In the genomic region with DNA sequence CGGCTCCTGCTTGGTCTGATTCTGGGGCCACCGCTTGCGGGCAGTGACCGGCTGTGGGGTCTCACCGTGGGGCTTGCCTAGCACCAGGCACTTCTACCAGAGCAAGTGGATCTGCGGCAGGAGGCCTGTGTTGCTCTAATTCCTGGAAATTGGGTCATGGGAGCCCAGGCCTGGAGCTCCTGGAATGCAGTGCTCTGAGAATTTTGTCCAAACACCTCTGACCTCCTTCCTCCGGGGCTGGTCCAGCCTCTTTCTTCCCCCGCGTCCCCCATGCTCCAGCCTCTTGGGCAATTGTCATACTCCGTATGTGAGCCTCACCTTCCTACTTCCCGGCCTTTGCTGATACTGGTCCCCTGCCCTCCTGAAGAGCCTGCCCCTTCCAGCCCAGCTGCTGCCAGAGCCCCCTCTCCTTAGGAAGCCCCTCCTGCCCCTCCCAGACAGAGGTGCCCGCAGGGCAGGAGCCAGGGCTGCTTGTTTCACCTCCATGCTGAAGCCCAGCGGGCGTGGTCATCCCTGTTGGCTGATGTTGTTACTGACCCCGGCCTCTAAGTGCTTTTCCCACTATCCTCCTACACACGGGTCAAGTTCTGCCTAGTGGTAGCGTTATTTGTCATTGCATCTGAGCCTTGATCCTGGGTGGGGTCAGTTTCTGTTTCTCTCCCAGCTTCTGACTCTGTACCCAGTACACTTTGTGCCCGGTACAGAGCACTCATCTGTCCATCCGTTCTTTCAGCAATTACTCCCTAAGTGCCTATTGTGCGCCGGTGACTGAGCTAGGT, we compare ENCODE assay signal across 18 cellular contexts. TPM values are rescaled to one million over a fixed set of nuclear protein-coding genes. Genes with fewer than 3 reads are reported as not detected.
DNase-seq lines count a peak whose midpoint lies in the region; ATAC-seq, FAIRE-seq and TF ChIP-seq lines count a peak whose summit lies in the region.
"Had no signal": no experiment of that assay in that cellular context is flagged by ENCODE, and none has a peak within 500 bp of the region (broad histone marks: within the 10 kb centered on the region; RNA-seq: fewer than 3 reads in every experiment).

No MANE protein-coding gene starts in this region.

- H3K4me1 Mint-ChIP-seq in activated B cell treated with CpG ODN at 0.5 μM for 24 hours (peaks cover 98% of the 10 kb centered on the region), endothelial cell (ENCODE audit: unreplicated experiment) (peaks cover 7% of the 10 kb centered on the region)
- peaks cover 100% of the 10 kb centered on the region for H3K4me1 Mint-ChIP-seq in stimulated activated memory B cell treated with anti-CD40 and anti-IgM and Interleukin-4, amounts not matched to agents 10 μg/mL and 1 μg/mL and 100 μg/mL, for 72 hours

- H3K9me3 Mint-ChIP-seq in activated B cell treated with CpG ODN at 0.5 μM for 24 hours (no peaks in the 10 kb centered on the region), endothelial cell (ENCODE audit: unreplicated experiment) (no peaks in the 10 kb centered on the region)
- H3K9me3 Mint-ChIP-seq in stimulated activated memory B cell treated with anti-CD40 and anti-IgM and Interleukin-4, amounts not matched to agents 10 μg/mL and 1 μg/mL and 100 μg/mL, for 72 hours = no peaks in the 10 kb centered on the region
- H3K9me3 Mint-ChIP-seq: activated naive CD8-positive, alpha-beta T cell treated with anti-CD3 and anti-CD28 coated beads for 36 hours had no signal

- POLR2A ChIA-PET in activated B cell treated with CpG ODN at 0.5 μM for 24 hours (lab: Charles Lee) = interaction anchor here (1.1 to 3.4 kb wide), 7 partner anchors 11 to 36 kb away, joined by 3 to 38 read pairs (median 8); a partner anchor contains a TSS

- no peaks in the 10 kb centered on the region for H3K36me3 Mint-ChIP-seq in activated B cell treated with CpG ODN at 0.5 μM for 24 hours (ENCODE audit: low read depth)
- H3K36me3 Mint-ChIP-seq in stimulated activated memory B cell treated with anti-CD40 and anti-IgM and Interleukin-4, amounts not matched to agents 10 μg/mL and 1 μg/mL and 100 μg/mL, for 72 hours = no peaks in the 10 kb centered on the region
- H3K36me3 Mint-ChIP-seq in endothelial cell (ENCODE audit: low read depth, unreplicated experiment) = no peaks in the 10 kb centered on the region
- H3K36me3 Mint-ChIP-seq: activated naive CD8-positive, alpha-beta T cell treated with anti-CD3 and anti-CD28 coated beads for 36 hours had no signal

- H3K4me3 Mint-ChIP-seq in activated B cell treated with CpG ODN at 0.5 μM for 24 hours (peak overlapping the region; percentile 45), endothelial cell (ENCODE audit: unreplicated experiment) (no peak overlapping the region)
- H3K4me3 Mint-ChIP-seq in stimulated activated memory B cell treated with anti-CD40 and anti-IgM and Interleukin-4, amounts not matched to agents 10 μg/mL and 1 μg/mL and 100 μg/mL, for 72 hours = peak overlapping the region; percentile 63
- H3K4me3 Mint-ChIP-seq: activated naive CD8-positive, alpha-beta T cell treated with anti-CD3 and anti-CD28 coated beads for 36 hours had no signal

- DNase-seq in GM18507 (ENCODE audit: extremely low spot score, insufficient read length, low read depth) (no peak), activated B cell treated with CpG ODN at 0.5 μM for 24 hours (no peak), left colon (no peak), NCI-H82 treated with DMSO at 0.1 percent for 48 hours (lab: John Stamatoyannopoulos, UW; ENCODE audit: unreplicated experiment) (no peak), endothelial cell (ENCODE audit: low spot score) (no peak)
- DNase-seq: activated CD4-positive, alpha-beta T cell treated with anti-CD3 and anti-CD28 coated beads for 1 hour; activated naive CD8-positive, alpha-beta T cell treated with anti-CD3 and anti-CD28 coated beads for 36 hours; BE2C; EL; esophagus squamous epithelium; mesendoderm; NCI-H1105 treated with DMSO at 0.1 percent for 48 hours; NCI-H446; PC-3; uterus had no signal

- CTCF ChIA-PET in activated B cell treated with CpG ODN at 0.5 μM for 24 hours (lab: Charles Lee) = interaction anchor here (1.6 kb wide), 1 partner anchor 123 kb away, joined by 3 read pairs; no protein-coding TSS in a partner anchor

- intact Hi-C loops in activated B cell treated with CpG ODN at 0.5 μM for 24 hours (cut with micrococcal nuclease) (no loop called here), left colon (cut with DNase I, micrococcal nuclease) (no loop called here)

- TF ChIP-seq CTCF in activated B cell treated with CpG ODN at 0.5 μM for 24 hours (IDR thresholded peaks at IDR 0.05) (no peak), endothelial cell (IDR thresholded peaks at IDR 0.05; ENCODE audit: unreplicated experiment) (no peak)

- peak; percentile 82 for FAIRE-seq in GM18507 (lab: Jason Lieb, UNC)

- ATAC-seq in activated B cell treated with CpG ODN at 0.5 μM for 24 hours (ENCODE audit: low read depth) = no peak
- peak; percentile 67 for ATAC-seq in left colon
- ATAC-seq in stimulated activated memory B cell treated with anti-CD40 and anti-IgM and Interleukin-4, amounts not matched to agents 10 μg/mL and 1 μg/mL and 100 μg/mL, for 72 hours = no peak
- no peak for ATAC-seq in HG03139 (IDR thresholded peaks at IDR 0.05; ENCODE audit: unreplicated experiment)
- ATAC-seq in activated CD4-positive, CD25-positive, alpha-beta regulatory T cell treated with anti-CD3 and anti-CD28 coated beads, Interleukin-2, amount 50 U/mL, for 24 hours = no peak
- ATAC-seq: PC-3 had no signal

- H3K27me3 Mint-ChIP-seq in activated B cell treated with CpG ODN at 0.5 μM for 24 hours (no peaks in the 10 kb centered on the region), endothelial cell (ENCODE audit: unreplicated experiment) (peaks cover 2% of the 10 kb centered on the region)
- H3K27me3 Mint-ChIP-seq in stimulated activated memory B cell treated with anti-CD40 and anti-IgM and Interleukin-4, amounts not matched to agents 10 μg/mL and 1 μg/mL and 100 μg/mL, for 72 hours = no peaks in the 10 kb centered on the region
- H3K27me3 Mint-ChIP-seq: activated naive CD8-positive, alpha-beta T cell treated with anti-CD3 and anti-CD28 coated beads for 36 hours had no signal

- H3K27ac Mint-ChIP-seq in activated B cell treated with CpG ODN at 0.5 μM for 24 hours (peak overlapping the region; percentile 91), endothelial cell (ENCODE audit: unreplicated experiment) (no peak overlapping the region)
- peak overlapping the region; percentile 97 for H3K27ac Mint-ChIP-seq in stimulated activated memory B cell treated with anti-CD40 and anti-IgM and Interleukin-4, amounts not matched to agents 10 μg/mL and 1 μg/mL and 100 μg/mL, for 72 hours
- H3K27ac Mint-ChIP-seq: activated naive CD8-positive, alpha-beta T cell treated with anti-CD3 and anti-CD28 coated beads for 36 hours had no signal

RNA-seq across cellular contexts. Expression of a gene that starts 9.6 kb away (rescaled TPM):
- 41.5 and 43.4 TPM in 2 replicates for total RNA-seq in activated B cell treated with CpG ODN at 0.5 μM for 24 hours
- total RNA-seq in left colon = 10 to 100 TPM in 1 of 2 donors, 1 to 10 TPM in 1; 5.6 to 10.7 TPM
- 0.87 TPM for total RNA-seq in endothelial cell (ENCODE audit: unreplicated experiment)
- total RNA-seq: PC-3 had no signal

RNA-seq across cellular contexts. Expression of a gene that starts 35.7 kb away (rescaled TPM):
- total RNA-seq in activated B cell treated with CpG ODN at 0.5 μM for 24 hours (38.2 and 41.3 TPM in 2 replicates), left colon (10 to 100 TPM; 33.1 to 36.3 TPM), endothelial cell (ENCODE audit: unreplicated experiment) (29.2 TPM)

RNA-seq across cellular contexts. Expression of a gene that starts 53.9 kb away (rescaled TPM):
- 363 and 368 TPM in 2 replicates for total RNA-seq in activated B cell treated with CpG ODN at 0.5 μM for 24 hours
- 100 to 1,000 TPM; 256 to 277 TPM for total RNA-seq in left colon
- total RNA-seq in endothelial cell (ENCODE audit: unreplicated experiment) = 312 TPM
